8 cellular contexts compared by ENCODE assay signal in genomic region chr7:129189661-129190310, GRCh38. TPM values are rescaled to one million over a fixed set of nuclear protein-coding genes. Genes with fewer than 3 reads are reported as not detected.
A peak's percentile ranks its signal among the peaks of the same experiment; 100 is the strongest.
DNase-seq lines count a peak whose midpoint lies in the region; ATAC-seq and TF ChIP-seq lines count a peak whose summit lies in the region.

No MANE protein-coding gene starts in this region.

- no peaks in the 10 kb centered on the region for H3K79me2 ChIP-seq in fibroblast of lung (ENCODE audit: control insufficient read depth, insufficient read depth, low read length)

- BruUV-seq in Caco-2 (replicated peaks; lab: Mats Ljungman, UMichigan) = no TSS peak

- peak overlapping the region; percentile 84 for H3K4me2 ChIP-seq in fibroblast of lung (ENCODE audit: extremely low read depth, insufficient read depth, low read length)

- H3K27me3 Mint-ChIP-seq in Caco-2 (ENCODE audit: insufficient read depth, unreplicated experiment) = no peaks in the 10 kb centered on the region

- no peak overlapping the region for H3K9ac ChIP-seq in fibroblast of lung (ENCODE audit: insufficient read depth, low read length)

- peak overlapping the region; percentile 88 for H3K4me3 Mint-ChIP-seq in Caco-2 (ENCODE audit: unreplicated experiment)

- H3K9me3 ChIP-seq in Caco-2 (no peaks in the 10 kb centered on the region), RWPE2 (ENCODE audit: severe bottlenecking) (no peaks in the 10 kb centered on the region), fibroblast of lung (ENCODE audit: control insufficient read depth, insufficient read depth, low read depth, low read length) (no peaks in the 10 kb centered on the region), prostate gland (no peaks in the 10 kb centered on the region)

- H3K4me3 ChIP-seq in Caco-2 (ENCODE audit: low read depth, low read length) = peak overlapping the region; percentile 85
- H3K4me3 ChIP-seq in RWPE2 (ENCODE audit: severe bottlenecking) = peak overlapping the region; percentile 76
- H3K4me3 ChIP-seq in fibroblast of lung (replicated peaks in 1 of 4; ENCODE audit: control extremely low read depth in 1 of 4, insufficient read depth in 1 of 4, low read depth in 3 of 4, low read length in 4 of 4) = peak overlapping the region; percentile 51 to 75 (median 64)
- peak overlapping the region; percentile 63 to 74 for H3K4me3 ChIP-seq in prostate gland

- DNase-seq in Caco-2 = no peak
- DNase-seq in RWPE2 (ENCODE audit: low spot score) = no peak
- DNase-seq in fibroblast of lung (ENCODE audit: low read depth in 2 of 2) = peak; percentile 11 to 21
- DNase-seq in prostate gland (ENCODE audit: low spot score) = no peak
- DNase-seq in KBM-7 = no peak

- no peaks in the 10 kb centered on the region for H3K9me3 Mint-ChIP-seq in Caco-2 (ENCODE audit: unreplicated experiment)

- peaks cover 21% of the 10 kb centered on the region for H3K4me1 Mint-ChIP-seq in Caco-2 (ENCODE audit: low read depth, unreplicated experiment)

- no peaks in the 10 kb centered on the region for H3K27me3 ChIP-seq in Caco-2 (replicated peaks; ENCODE audit: control insufficient read depth, insufficient read depth, low read length)
- H3K27me3 ChIP-seq in RWPE2 (ENCODE audit: insufficient read depth, poor library complexity, severe bottlenecking) = no peaks in the 10 kb centered on the region
- peaks cover 14% of the 10 kb centered on the region for H3K27me3 ChIP-seq in fibroblast of lung (ENCODE audit: control insufficient read depth, insufficient read depth, low read length)
- H3K27me3 ChIP-seq in prostate gland (replicated peaks; ENCODE audit: insufficient read depth) = no peaks in the 10 kb centered on the region

- H3K36me3 ChIP-seq in Caco-2 (ENCODE audit: control insufficient read depth, insufficient read depth, low read length) = no peaks in the 10 kb centered on the region
- no peaks in the 10 kb centered on the region for H3K36me3 ChIP-seq in RWPE2 (ENCODE audit: low read depth)
- H3K36me3 ChIP-seq in fibroblast of lung (ENCODE audit: control insufficient read depth, insufficient read depth, low read length) = no peaks in the 10 kb centered on the region
- H3K36me3 ChIP-seq in prostate gland = no peaks in the 10 kb centered on the region

- peaks cover 24% of the 10 kb centered on the region for H3K4me1 ChIP-seq in Caco-2
- peaks cover 4% of the 10 kb centered on the region for H3K4me1 ChIP-seq in RWPE2 (ENCODE audit: insufficient read depth, poor library complexity, severe bottlenecking)
- H3K4me1 ChIP-seq in fibroblast of lung (ENCODE audit: control insufficient read depth, extremely low read depth, insufficient read depth, low read length) = no peaks in the 10 kb centered on the region
- no peaks in the 10 kb centered on the region for H3K4me1 ChIP-seq in prostate gland (replicated peaks)

- peaks cover 12% of the 10 kb centered on the region for H3K36me3 Mint-ChIP-seq in Caco-2 (ENCODE audit: insufficient read depth, unreplicated experiment)

- no peak for TF ChIP-seq CTCF in Caco-2 (IDR thresholded peaks at IDR 0.05; ENCODE audit: insufficient read depth in 1 of 2, low read depth in 1 of 2, low read length in 1 of 2, severe bottlenecking in 1 of 2, unreplicated experiment in 1 of 2)
- no peak for TF ChIP-seq CTCF in RWPE2 (IDR thresholded peaks at IDR 0.05; ENCODE audit: poor library complexity, severe bottlenecking)
- TF ChIP-seq CTCF in fibroblast of lung (conservative IDR thresholded peaks at IDR 0.05 in 1 of 2, IDR thresholded peaks at IDR 0.05 in 1 of 2; ENCODE audit: low read depth in 1 of 2, low read length in 2 of 2) = no peak
- no peak for TF ChIP-seq CTCF in prostate gland (IDR thresholded peaks at IDR 0.05)

- CTCF ChIA-PET in Caco-2 (lab: Charles Lee) = interaction anchor here (1.6 to 2.6 kb wide), 2 partner anchors 26 kb away, joined by 4 to 12 read pairs; no protein-coding TSS in a partner anchor

- WGBS in prostate gland = 22% methylated on average over 13 of the region's 13 CpGs

- TF ChIP-seq POLR2A in prostate gland (IDR thresholded peaks at IDR 0.05) = no peak

- H3K27ac ChIP-seq in RWPE2 (ENCODE audit: poor library complexity, severe bottlenecking) (no peak overlapping the region), fibroblast of lung (ENCODE audit: insufficient read depth, low read length) (no peak overlapping the region), prostate gland (peak overlapping the region in 1 of 2 donors; percentile 72)

- POLR2A ChIA-PET in Caco-2 (lab: Charles Lee) = no interaction called here

- intact Hi-C loops in Caco-2 (cut with micrococcal nuclease; ENCODE audit: unreplicated experiment) (no loop called here), prostate gland (cut with DNase I) (no loop called here)

- in situ Hi-C loops in KBM-7 (cut with MboI; ENCODE audit: low pct_unique_long_range_greater_than_20kb, low sequenced_read_pairs) = no loop called here

- peak overlapping the region; percentile 43 for H2AFZ ChIP-seq in fibroblast of lung (ENCODE audit: low read length)

- peak overlapping the region; percentile 39 for H3K27ac Mint-ChIP-seq in Caco-2 (ENCODE audit: unreplicated experiment)

- H4K20me1 ChIP-seq in fibroblast of lung (ENCODE audit: control insufficient read depth, extremely low read depth, insufficient read depth, low read length) = no peaks in the 10 kb centered on the region

- ATAC-seq in RWPE2 (ENCODE audit: low read depth) (no peak), HG02938 (IDR thresholded peaks at IDR 0.05; ENCODE audit: unreplicated experiment) (no peak), GM18517 (IDR thresholded peaks at IDR 0.05; ENCODE audit: unreplicated experiment) (no peak), HG03432 (IDR thresholded peaks at IDR 0.05; ENCODE audit: unreplicated experiment) (no peak)

RNA-seq across cellular contexts. Expression of gene SMO, which starts 1.4 kb away (rescaled TPM):
- total RNA-seq in Caco-2 (2022) (35.5 and 36.0 TPM in 2 replicates), fibroblast of lung (12.6 and 23.6 TPM in 2 replicates), prostate gland (10 to 100 TPM; 23.2 to 32.9 TPM)
- polyA plus RNA-seq in fibroblast of lung = 4.5 and 6.4 TPM in 2 replicates
- polyA plus RNA-seq in fibroblast of lung (2012) = 5.5 and 7.7 TPM in 2 replicates
- 28.9 and 45.9 TPM in 2 replicates for polyA minus RNA-seq in fibroblast of lung (ENCODE audit: low replicate concordance)

RNA-seq across cellular contexts. Expression of gene AHCYL2, which starts 35.0 kb away (rescaled TPM):
- total RNA-seq in Caco-2 (2022) (15.8 and 17.2 TPM in 2 replicates), fibroblast of lung (7.4 and 11.9 TPM in 2 replicates), prostate gland (10 to 100 TPM; 15.2 to 38.3 TPM)
- 8.7 and 10.4 TPM in 2 replicates for polyA plus RNA-seq in fibroblast of lung
- 5.0 and 5.2 TPM in 2 replicates for polyA plus RNA-seq in fibroblast of lung (2012)
- 1.1 and 7.2 TPM in 2 replicates for polyA minus RNA-seq in fibroblast of lung (ENCODE audit: low replicate concordance)

RNA-seq across cellular contexts. Expression of gene TSPAN33, which starts 45.3 kb away (rescaled TPM):
- total RNA-seq in Caco-2 (2022) (2.6 and 4.5 TPM in 2 replicates), fibroblast of lung (0.17 and 0.77 TPM in 2 replicates), prostate gland (10 to 100 TPM in 1 of 2 donors, 1 to 10 TPM in 1; 8.4 to 47.7 TPM)
- polyA plus RNA-seq in fibroblast of lung = 0.25 and 0.36 TPM in 2 replicates
- polyA plus RNA-seq in fibroblast of lung (2012) = 0.21 and 0.33 TPM in 2 replicates
- not detected in 2 replicates for polyA minus RNA-seq in fibroblast of lung (ENCODE audit: low replicate concordance)

Comparison
In these comparisons a context has a peak if more than half of its experiments do, and no peak if none do; other contexts are left out.
1. DNase-seq: peak in fibroblast of lung (2 of 2); none in Caco-2 (0 of 2), RWPE2 (single experiment), prostate gland (single experiment) and KBM-7 (single experiment).
2. Peak in every context shown above with its lines, with median percentiles within 50 percentile points of each other: H3K4me3 ChIP-seq.